1 cellular context compared by ENCODE assay signal in genomic region chr9:91186311-91187101, GRCh38.
TF ChIP-seq lines count a peak whose summit lies in the region.

No MANE protein-coding gene starts in this region.

TF ChIP-seq in WTC11, 78 proteins besides CTCF, POLR2A, EP300 and RAD21:
- TF ChIP-seq AFF4 (CRISPR knock-in tag; IDR thresholded peaks at IDR 0.05; ENCODE audit: borderline replicate concordance): no peak
- TF ChIP-seq NFE2L1 (CRISPR knock-in tag; IDR thresholded peaks at IDR 0.05): no peak
- TF ChIP-seq, protein P1, sequence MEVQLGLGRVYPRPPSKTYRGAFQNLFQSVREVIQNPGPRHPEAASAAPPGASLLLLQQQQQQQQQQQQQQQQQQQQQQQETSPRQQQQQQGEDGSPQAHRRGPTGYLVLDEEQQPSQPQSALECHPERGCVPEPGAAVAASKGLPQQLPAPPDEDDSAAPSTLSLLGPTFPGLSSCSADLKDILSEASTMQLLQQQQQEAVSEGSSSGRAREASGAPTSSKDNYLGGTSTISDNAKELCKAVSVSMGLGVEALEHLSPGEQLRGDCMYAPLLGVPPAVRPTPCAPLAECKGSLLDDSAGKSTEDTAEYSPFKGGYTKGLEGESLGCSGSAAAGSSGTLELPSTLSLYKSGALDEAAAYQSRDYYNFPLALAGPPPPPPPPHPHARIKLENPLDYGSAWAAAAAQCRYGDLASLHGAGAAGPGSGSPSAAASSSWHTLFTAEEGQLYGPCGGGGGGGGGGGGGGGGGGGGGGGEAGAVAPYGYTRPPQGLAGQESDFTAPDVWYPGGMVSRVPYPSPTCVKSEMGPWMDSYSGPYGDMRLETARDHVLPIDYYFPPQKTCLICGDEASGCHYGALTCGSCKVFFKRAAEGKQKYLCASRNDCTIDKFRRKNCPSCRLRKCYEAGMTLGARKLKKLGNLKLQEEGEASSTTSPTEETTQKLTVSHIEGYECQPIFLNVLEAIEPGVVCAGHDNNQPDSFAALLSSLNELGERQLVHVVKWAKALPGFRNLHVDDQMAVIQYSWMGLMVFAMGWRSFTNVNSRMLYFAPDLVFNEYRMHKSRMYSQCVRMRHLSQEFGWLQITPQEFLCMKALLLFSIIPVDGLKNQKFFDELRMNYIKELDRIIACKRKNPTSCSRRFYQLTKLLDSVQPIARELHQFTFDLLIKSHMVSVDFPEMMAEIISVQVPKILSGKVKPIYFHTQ (CRISPR knock-in tag; IDR thresholded peaks at IDR 0.05): no peak
- TF ChIP-seq ZNF671 (CRISPR knock-in tag; IDR thresholded peaks at IDR 0.05): no peak
- TF ChIP-seq CBFB (CRISPR knock-in tag; IDR thresholded peaks at IDR 0.05; ENCODE audit: low read depth): no peak
- TF ChIP-seq NFYB (CRISPR knock-in tag; conservative IDR thresholded peaks at IDR 0.05; ENCODE audit: low read depth): no peak
